ENCODE assay signal across 8 cellular contexts in the genomic region with DNA sequence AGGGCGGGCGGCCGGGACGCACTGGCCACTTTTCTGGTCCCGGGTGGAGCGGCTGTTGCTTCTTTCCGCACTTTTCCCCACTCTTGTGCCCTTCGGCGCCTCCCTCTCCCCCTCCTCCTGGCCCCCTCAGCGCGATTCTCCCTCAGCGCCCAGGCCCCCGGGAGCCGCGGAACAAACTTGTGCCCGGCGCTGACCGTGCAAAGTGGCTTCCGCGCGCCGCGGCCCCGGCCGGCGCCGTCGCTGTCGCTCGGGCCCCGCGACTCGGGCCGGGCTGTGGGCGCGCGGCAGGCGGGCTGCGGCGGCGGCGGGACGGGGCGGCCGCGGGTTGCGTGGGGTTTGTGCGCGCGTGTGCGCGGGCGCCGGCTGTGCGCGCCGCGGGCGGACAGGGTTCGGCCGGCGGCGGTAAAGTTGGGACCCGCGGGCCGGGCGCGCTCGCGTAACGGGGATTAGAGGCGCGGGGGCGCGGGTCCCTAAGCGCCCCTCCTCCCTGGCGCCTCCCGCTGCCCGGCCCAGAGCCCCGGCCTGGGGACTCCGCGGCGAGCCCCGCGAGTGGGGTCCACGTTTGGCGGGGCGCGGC. TPM values are rescaled to one million over a fixed set of nuclear protein-coding genes. Genes with fewer than 3 reads are reported as not detected.
A peak's percentile ranks its signal among the peaks of the same experiment; 100 is the strongest.
DNase-seq lines count a peak whose midpoint lies in the region; ATAC-seq and TF ChIP-seq lines count a peak whose summit lies in the region.

No MANE protein-coding gene starts in this region.

- H3K9ac ChIP-seq in Karpas-422 (ENCODE audit: low read length) = peak overlapping the region; percentile 90

- H3K27me3 ChIP-seq in Karpas-422 (ENCODE audit: low read length) = no peaks in the 10 kb centered on the region
- H3K27me3 ChIP-seq in brain microvascular endothelial cell (replicated peaks) = no peaks in the 10 kb centered on the region
- peaks cover 8 to 36% of the 10 kb centered on the region in 2 donors for H3K27me3 ChIP-seq in left lung
- peaks cover 24% of the 10 kb centered on the region for H3K27me3 ChIP-seq in suprapubic skin

- peak overlapping the region; percentile 94 to 98 for H3K4me3 Mint-ChIP-seq in CD14-positive monocyte

- in situ Hi-C loops in brain microvascular endothelial cell (cut with HindIII; ENCODE audit: low pct_ligation_motif_present, low sequenced_read_pairs) = no loop called here

- no peaks in the 10 kb centered on the region for H3K9me2 ChIP-seq in Karpas-422 (replicated peaks; ENCODE audit: insufficient read depth, low read length)

- H3K27ac ChIP-seq in Karpas-422 (ENCODE audit: low read length) (peak overlapping the region; percentile 87), brain microvascular endothelial cell (peak overlapping the region; percentile 57), left lung (peak overlapping the region; percentile 89 to 94), suprapubic skin (peak overlapping the region; percentile 89)

- peaks cover 0 to 3% of the 10 kb centered on the region in 2 donors for H3K36me3 Mint-ChIP-seq in CD14-positive monocyte

- no peak overlapping the region; the same call in 1 of the 2 replicates for H2AFZ ChIP-seq in Karpas-422 (ENCODE audit: low read length)

- H3K79me2 ChIP-seq in Karpas-422 (ENCODE audit: low read length) = peaks cover 87% of the 10 kb centered on the region

- peaks cover 22% of the 10 kb centered on the region for H3K4me1 Mint-ChIP-seq in CD14-positive monocyte

- 0% methylated on average over 42 of the region's 89 CpGs for WGBS in suprapubic skin

- TF ChIP-seq CTCF in CD14-positive monocyte (IDR thresholded peaks at IDR 0.05) = no peak
- TF ChIP-seq CTCF in brain microvascular endothelial cell (IDR thresholded peaks at IDR 0.05; ENCODE audit: low read depth, low read length, missing control alignments) = no peak
- no peak for TF ChIP-seq CTCF in left lung (IDR thresholded peaks at IDR 0.05)
- TF ChIP-seq CTCF in suprapubic skin (IDR thresholded peaks at IDR 0.05) = no peak

- H4K20me1 ChIP-seq in Karpas-422 (ENCODE audit: insufficient read depth, low read depth, low read length) = 0 out of 2 replicates have a peak, but pooled peaks cover 3% of the 10 kb centered on the region

- ATAC-seq in GM21381 (IDR thresholded peaks at IDR 0.05; ENCODE audit: unreplicated experiment) (peak; percentile 7), left lung (no peak)

- peaks cover 37 to 56% (median 37%) of the 10 kb centered on the region in 3 donors for H3K27me3 Mint-ChIP-seq in CD14-positive monocyte (ENCODE audit: low read depth in 3 of 3)

- TF ChIP-seq POLR2A in suprapubic skin (IDR thresholded peaks at IDR 0.05) = no peak

- peak overlapping the region in 1 of 7 donors; percentile 54 for H3K27ac Mint-ChIP-seq in CD14-positive monocyte

- DNase-seq in CD14-positive monocyte (ENCODE audit: low spot score) = no peak
- DNase-seq in Karpas-422 = no peak
- no peak for DNase-seq in brain microvascular endothelial cell
- DNase-seq in left lung = peak; percentile 28 to 83
- DNase-seq in suprapubic skin (ENCODE audit: low spot score in 2 of 2) = peak in 1 of 2 donors; percentile 76
- DNase-seq in NCI-H2029 treated with DMSO at 0.1 percent for 48 hours (lab: John Stamatoyannopoulos, UW) = no peak
- no peak for DNase-seq in NCI-H510A (lab: John Stamatoyannopoulos, UW)

- TF ChIP-seq EP300 in suprapubic skin (IDR thresholded peaks at IDR 0.05) = no peak

- peaks cover 0 to 9% (median 4%) of the 10 kb centered on the region in 7 donors for H3K9me3 Mint-ChIP-seq in CD14-positive monocyte

- H3K36me3 ChIP-seq in Karpas-422 (ENCODE audit: insufficient read depth, low read length) = no peaks in the 10 kb centered on the region; the same call in 1 of the 2 replicates
- no peaks in the 10 kb centered on the region for H3K36me3 ChIP-seq in brain microvascular endothelial cell (replicated peaks)
- no peaks in the 10 kb centered on the region for H3K36me3 ChIP-seq in left lung
- H3K36me3 ChIP-seq in suprapubic skin = no peaks in the 10 kb centered on the region

- H3K9me3 ChIP-seq in Karpas-422 (ENCODE audit: low read length) (no peaks in the 10 kb centered on the region), left lung (no peaks in the 10 kb centered on the region), suprapubic skin (no peaks in the 10 kb centered on the region)

- peaks cover 51% of the 10 kb centered on the region for H3K4me1 ChIP-seq in Karpas-422 (ENCODE audit: low read length)
- H3K4me1 ChIP-seq in left lung = peaks cover 0 to 26% of the 10 kb centered on the region in 2 donors
- peaks cover 27% of the 10 kb centered on the region for H3K4me1 ChIP-seq in suprapubic skin

- intact Hi-C loops in CD14-positive monocyte (cut with micrococcal nuclease) = no loop called here
- intact Hi-C loops in left lung (cut with DNase I) = loop anchor here in 1 of 2 donors (10.0 kb wide), 1 partner anchor 285 kb away; a partner anchor contains a TSS

- H3K4me2 ChIP-seq in Karpas-422 (ENCODE audit: low read depth, low read length, poor library complexity, severe bottlenecking) = peak overlapping the region; percentile 89

- H3K4me3 ChIP-seq in Karpas-422 (ENCODE audit: low read length) (peak overlapping the region; percentile 94), brain microvascular endothelial cell (ENCODE audit: low read depth, low read length) (peak overlapping the region; percentile 74), left lung (peak overlapping the region; percentile 85 to 89), suprapubic skin (peak overlapping the region; percentile 68)

RNA-seq across cellular contexts. Expression of a gene that starts 0.7 kb away (rescaled TPM):
- polyA plus RNA-seq in CD14-positive monocyte = under 1 TPM; 0.13 to 0.20 TPM
- 49.5 and 53.9 TPM in 2 replicates for total RNA-seq in Karpas-422 (2014; rRNA removed; shearing (Covaris generic); ENCODE audit: low replicate concordance)
- total RNA-seq in left lung (10 to 100 TPM; 31.3 to 33.8 TPM), suprapubic skin (10 to 100 TPM in 2 of 4 donors, 1 to 10 TPM in 2; 7.1 to 35.8 (median 13.8) TPM)

Comparison
In these comparisons a context has a peak if more than half of its experiments do, and no peak if none do; other contexts are left out.
1. DNase-seq: peak in left lung (2 of 2); none in CD14-positive monocyte (single experiment), Karpas-422 (single experiment), brain microvascular endothelial cell (single experiment), NCI-H2029 treated with DMSO at 0.1 percent for 48 hours (single experiment) and NCI-H510A (single experiment).
2. Peak in every context shown above with its lines, with median percentiles within 50 percentile points of each other: H3K27ac ChIP-seq and H3K4me3 ChIP-seq.